1 cellular context compared by ENCODE assay signal in genomic region chr12:119685375-119685774, GRCh38.
TF ChIP-seq lines count a peak whose summit lies in the region.

No MANE protein-coding gene starts in this region.

TF ChIP-seq in HepG2, 621 proteins besides CTCF, POLR2A, EP300 and RAD21:
- TF ChIP-seq NR2F6 (IDR thresholded peaks at IDR 0.05) (0 out of 2 replicates have a peak, but pooled peaks have one; percentile 7), NR2F6 (CRISPR knock-in tag; IDR thresholded peaks at IDR 0.05) (no peak), TGIF2 (CRISPR knock-in tag; IDR thresholded peaks at IDR 0.05) (no peak), ZNF331 (CRISPR knock-in tag; IDR thresholded peaks at IDR 0.05) (no peak), THYN1 (CRISPR knock-in tag; IDR thresholded peaks at IDR 0.05; ENCODE audit: borderline replicate concordance, low read depth) (no peak), ZNF276 (CRISPR knock-in tag; IDR thresholded peaks at IDR 0.05; ENCODE audit: low read depth) (no peak)
